1 cellular context compared by ENCODE assay signal in the genomic region with DNA sequence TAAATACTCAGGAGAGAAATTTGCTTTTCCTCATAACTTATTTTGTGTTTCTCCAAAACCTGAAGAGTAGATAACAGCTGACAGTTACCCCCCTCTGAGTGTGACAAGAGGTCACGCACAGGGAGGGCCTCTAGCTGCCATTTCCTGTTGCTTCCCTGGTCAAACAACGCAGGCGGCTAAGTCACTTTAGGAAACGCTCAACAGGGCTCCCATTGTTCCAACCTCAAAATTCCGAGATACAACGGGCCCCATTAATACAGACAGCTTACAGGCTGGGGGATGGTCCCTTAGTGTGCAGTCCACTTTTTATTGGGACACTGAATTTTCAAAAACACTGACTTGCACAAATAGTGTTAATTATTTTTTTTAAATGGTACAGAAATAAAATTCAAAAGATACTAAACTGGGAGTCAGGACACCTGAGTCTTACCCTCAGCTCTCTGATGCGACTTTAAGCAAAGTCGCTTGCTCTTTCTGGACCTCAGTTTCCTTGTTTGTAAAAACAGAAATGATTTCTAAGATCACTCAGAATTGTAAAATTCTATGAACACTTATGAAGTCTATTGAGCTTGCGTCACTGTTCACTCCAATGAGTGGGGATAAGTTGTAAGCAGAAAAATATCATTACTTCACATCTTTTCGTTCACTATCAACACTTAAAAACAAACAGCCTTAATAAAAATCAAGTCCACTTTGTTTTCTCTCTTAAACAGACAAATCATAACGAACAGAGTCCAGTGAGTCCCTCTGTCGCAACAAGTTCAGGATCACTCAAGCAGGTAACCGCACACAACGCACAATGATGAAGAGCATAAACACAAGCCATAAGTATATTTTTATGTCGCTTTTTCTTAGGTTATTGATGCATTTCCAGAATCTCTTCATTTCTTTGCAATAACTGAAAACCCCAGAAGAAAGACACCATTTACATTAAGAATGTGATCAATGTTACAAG.
TF ChIP-seq lines count a peak whose summit lies in the region.

No MANE protein-coding gene starts in this region.

TF ChIP-seq in WTC11, 78 proteins besides CTCF, POLR2A, EP300 and RAD21 (continued from another document):
- TF ChIP-seq, protein P1, sequence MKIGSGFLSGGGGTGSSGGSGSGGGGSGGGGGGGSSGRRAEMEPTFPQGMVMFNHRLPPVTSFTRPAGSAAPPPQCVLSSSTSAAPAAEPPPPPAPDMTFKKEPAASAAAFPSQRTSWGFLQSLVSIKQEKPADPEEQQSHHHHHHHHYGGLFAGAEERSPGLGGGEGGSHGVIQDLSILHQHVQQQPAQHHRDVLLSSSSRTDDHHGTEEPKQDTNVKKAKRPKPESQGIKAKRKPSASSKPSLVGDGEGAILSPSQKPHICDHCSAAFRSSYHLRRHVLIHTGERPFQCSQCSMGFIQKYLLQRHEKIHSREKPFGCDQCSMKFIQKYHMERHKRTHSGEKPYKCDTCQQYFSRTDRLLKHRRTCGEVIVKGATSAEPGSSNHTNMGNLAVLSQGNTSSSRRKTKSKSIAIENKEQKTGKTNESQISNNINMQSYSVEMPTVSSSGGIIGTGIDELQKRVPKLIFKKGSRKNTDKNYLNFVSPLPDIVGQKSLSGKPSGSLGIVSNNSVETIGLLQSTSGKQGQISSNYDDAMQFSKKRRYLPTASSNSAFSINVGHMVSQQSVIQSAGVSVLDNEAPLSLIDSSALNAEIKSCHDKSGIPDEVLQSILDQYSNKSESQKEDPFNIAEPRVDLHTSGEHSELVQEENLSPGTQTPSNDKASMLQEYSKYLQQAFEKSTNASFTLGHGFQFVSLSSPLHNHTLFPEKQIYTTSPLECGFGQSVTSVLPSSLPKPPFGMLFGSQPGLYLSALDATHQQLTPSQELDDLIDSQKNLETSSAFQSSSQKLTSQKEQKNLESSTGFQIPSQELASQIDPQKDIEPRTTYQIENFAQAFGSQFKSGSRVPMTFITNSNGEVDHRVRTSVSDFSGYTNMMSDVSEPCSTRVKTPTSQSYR (CRISPR knock-in tag; IDR thresholded peaks at IDR 0.05): no peak
- TF ChIP-seq, protein P2, sequence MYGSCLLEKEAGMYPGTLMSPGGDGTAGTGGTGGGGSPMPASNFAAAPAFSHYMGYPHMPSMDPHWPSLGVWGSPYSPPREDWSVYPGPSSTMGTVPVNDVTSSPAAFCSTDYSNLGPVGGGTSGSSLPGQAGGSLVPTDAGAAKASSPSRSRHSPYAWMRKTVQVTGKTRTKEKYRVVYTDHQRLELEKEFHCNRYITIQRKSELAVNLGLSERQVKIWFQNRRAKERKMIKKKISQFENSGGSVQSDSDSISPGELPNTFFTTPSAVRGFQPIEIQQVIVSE (CRISPR knock-in tag; IDR thresholded peaks at IDR 0.05; ENCODE audit: borderline replicate concordance): no peak
- TF ChIP-seq SP1 (CRISPR knock-in tag; conservative IDR thresholded peaks at IDR 0.05): peak; percentile 55; the same call in 1 of the 2 replicates
- TF ChIP-seq ZNF423 (CRISPR knock-in tag; IDR thresholded peaks at IDR 0.05): peak; percentile 85
